ENCODE assay signal across 8 cellular contexts in genomic region chr4:88158360-88159136, GRCh38. TPM values are rescaled to one million over a fixed set of nuclear protein-coding genes. Genes with fewer than 3 reads are reported as not detected.
DNase-seq lines count a peak whose midpoint lies in the region; ATAC-seq and TF ChIP-seq lines count a peak whose summit lies in the region.

ABCG2 (minus strand) TSS chr4:88158639; CDS start chr4:88139995, 18,644 bp downstream.

- H3K27me3 ChIP-seq in esophagus squamous epithelium (peaks cover 0 to 10% (median 0%) of the 10 kb centered on the region in 4 donors), subcutaneous abdominal adipose tissue (ENCODE audit: control insufficient read depth in 5 of 5, insufficient read depth in 4 of 5, low read length in 5 of 5) (peaks cover 0 to 5% (median 0%) of the 10 kb centered on the region in 5 donors)

- H3K36me3 Mint-ChIP-seq in naive B cell, result no peaks in the 10 kb centered on the region

- peak within 1 kb of the TSS in 4 of 5 donors; percentile 7 to 55 (median 42) for H3K9ac ChIP-seq in subcutaneous abdominal adipose tissue (ENCODE audit: low read length in 5 of 5)

- peaks cover 0 to 5% (median 0%) of the 10 kb centered on the region in 3 donors for H3K27me3 Mint-ChIP-seq in naive B cell

- intact Hi-C loops in esophagus squamous epithelium (cut with DNase I), result no loop called here

- H3K4me1 Mint-ChIP-seq in naive B cell, result peaks cover 5 to 13% (median 9%) of the 10 kb centered on the region in 3 donors

- ATAC-seq in GM21526 (IDR thresholded peaks at IDR 0.05; ENCODE audit: low FRiP score, unreplicated experiment) (peak; percentile 60), naive B cell (ENCODE audit: low read depth in 2 of 2) (peak; percentile 95 to 96)

- WGBS in esophagus squamous epithelium, 2 donors, result 1% methylated on average over 14 to 15 of the region's 71 CpGs

- peak within 1 kb of the TSS in 3 of 6 donors; percentile 12 to 60 (median 37) for H3K27ac Mint-ChIP-seq in naive B cell

- TF ChIP-seq CTCF in esophagus squamous epithelium (IDR thresholded peaks at IDR 0.05), result no peak

- peaks cover 0 to 5% (median 3%) of the 10 kb centered on the region in 7 donors for H3K9me3 Mint-ChIP-seq in naive B cell

- H3K27ac ChIP-seq in esophagus squamous epithelium (peak within 1 kb of the TSS; percentile 40 to 74 (median 52)), subcutaneous abdominal adipose tissue (ENCODE audit: low read depth, low read length) (no peak within 1 kb of the TSS)

- H3K4me3 ChIP-seq in esophagus squamous epithelium (peak within 1 kb of the TSS; percentile 47 to 76 (median 62)), subcutaneous abdominal adipose tissue (ENCODE audit: low read depth in 1 of 5, low read length in 5 of 5) (peak within 1 kb of the TSS; percentile 67 to 78 (median 75))

- H3K36me3 ChIP-seq in esophagus squamous epithelium (no peaks in the 10 kb centered on the region), subcutaneous abdominal adipose tissue (ENCODE audit: control insufficient read depth in 5 of 5, insufficient read depth in 5 of 5, low read length in 5 of 5) (no peaks in the 10 kb centered on the region)

- DNase-seq in DMS 273 (lab: John Stamatoyannopoulos, UW; ENCODE audit: unreplicated experiment), result peak; percentile 62
- DNase-seq in LoVo (ENCODE audit: low spot score), result peak; percentile 53
- DNase-seq in activated CD8-positive, alpha-beta memory T cell treated with anti-CD3 and anti-CD28 coated beads, Interleukin-2, amount 50 U/mL, for 4 hours, result peak; percentile 23
- DNase-seq in esophagus squamous epithelium (lab: John Stamatoyannopoulos, UW), result no peak
- DNase-seq in naive B cell, result peak; percentile 46
- no peak for DNase-seq in SHP77 treated with DMSO at 0.1 percent for 48 hours (lab: John Stamatoyannopoulos, UW)

- TF ChIP-seq POLR2A in esophagus squamous epithelium (IDR thresholded peaks at IDR 0.05), result no peak

- peak within 1 kb of the TSS; percentile 71 to 91 (median 80) for H3K4me3 Mint-ChIP-seq in naive B cell

- H3K4me1 ChIP-seq in esophagus squamous epithelium (peaks cover 0 to 20% (median 7%) of the 10 kb centered on the region in 3 donors), subcutaneous abdominal adipose tissue (ENCODE audit: control insufficient read depth in 5 of 5, insufficient read depth in 5 of 5, low read length in 5 of 5) (peaks cover 4 to 21% (median 13%) of the 10 kb centered on the region in 5 donors)

- H3K9me3 ChIP-seq in esophagus squamous epithelium (no peaks in the 10 kb centered on the region), subcutaneous abdominal adipose tissue (ENCODE audit: control insufficient read depth in 5 of 5, low read length in 5 of 5) (no peaks in the 10 kb centered on the region)

RNA-seq across cellular contexts. Expression of gene ABCG2, which starts in this region (rescaled TPM):
- total RNA-seq in esophagus squamous epithelium, result 1 to 10 TPM in 3 of 4 donors, under 1 TPM in 1; 0.76 to 7.1 (median 3.6) TPM
- 1 to 10 TPM in 1 of 6 donors, under 1 TPM in 4, not detected in 1; 0.20 to 1.1 (median 0.49) TPM for polyA plus RNA-seq in naive B cell (ENCODE audit: low read depth in 6 of 6)

Comparison
In these comparisons a context has a peak if more than half of its experiments do, and no peak if none do; other contexts are left out.
1. DNase-seq: peak in DMS 273 (single experiment), LoVo (single experiment), activated CD8-positive, alpha-beta memory T cell treated with anti-CD3 and anti-CD28 coated beads, Interleukin-2, amount 50 U/mL, for 4 hours (single experiment) and naive B cell (single experiment); none in esophagus squamous epithelium (single experiment) and SHP77 treated with DMSO at 0.1 percent for 48 hours (single experiment).